Comparison of ENCODE assay signal across 1 cellular context in genomic region chr13:105144020-105144419, GRCh38.
TF ChIP-seq lines count a peak whose summit lies in the region.

No MANE protein-coding gene starts in this region.

TF ChIP-seq in WTC11, 78 proteins besides CTCF, POLR2A, EP300 and RAD21 (continued from another document):
- TF ChIP-seq SOX15 (CRISPR knock-in tag; IDR thresholded peaks at IDR 0.05) (no peak), SMAD3 (CRISPR knock-in tag; IDR thresholded peaks at IDR 0.05; ENCODE audit: borderline replicate concordance) (no peak)
